Comparison of ENCODE assay signal across 9 cellular contexts in the genomic region with DNA sequence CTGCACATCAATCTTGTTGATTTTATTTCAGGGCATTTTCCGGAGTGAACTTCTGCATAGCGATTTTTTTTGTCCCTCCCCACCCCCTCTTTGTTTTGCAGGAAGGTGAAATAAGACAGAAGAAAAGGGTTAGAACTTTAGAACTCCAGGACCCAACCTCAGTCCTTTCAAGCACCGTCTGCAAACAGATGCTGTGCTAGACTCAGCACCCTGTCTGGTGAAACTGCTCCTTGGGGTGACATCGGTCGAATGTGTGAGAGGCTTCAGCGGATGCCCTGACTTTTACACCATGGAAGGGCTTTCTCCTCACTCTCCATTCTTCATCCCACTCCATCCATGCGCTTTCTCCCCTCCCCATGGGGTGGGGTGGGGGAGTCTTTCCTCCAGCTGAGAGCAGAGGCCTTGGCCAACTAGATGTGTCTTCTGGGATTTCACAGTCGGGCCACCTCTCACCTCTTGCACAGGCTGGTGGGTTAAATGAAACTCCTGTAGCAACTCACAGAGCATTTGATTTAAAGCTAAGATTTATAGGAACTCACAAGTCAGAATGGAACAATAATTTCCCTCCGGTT. TPM values are rescaled to one million over a fixed set of nuclear protein-coding genes. Genes with fewer than 3 reads are reported as not detected.
DNase-seq lines count a peak whose midpoint lies in the region; ATAC-seq and TF ChIP-seq lines count a peak whose summit lies in the region.
"Had no signal": no experiment of that assay in that cellular context is flagged by ENCODE, and none has a peak within 500 bp of the region (broad histone marks: within the 10 kb centered on the region; RNA-seq: fewer than 3 reads in every experiment).

No MANE protein-coding gene starts in this region.

- H3K27me3 ChIP-seq in stomach: no peaks in the 10 kb centered on the region

- intact Hi-C loops in stomach (cut with DNase I; ENCODE audit: low total_unique reads): no loop called here

- peaks cover 12% of the 10 kb centered on the region for H3K4me1 Mint-ChIP-seq in activated T-helper 17 cell treated with anti-CD3 and anti-CD28 coated beads, Interleukin-2, amount 50 U/mL, for 72 hours

- DNase-seq in DMS53 (lab: John Stamatoyannopoulos, UW): peak; percentile 25
- DNase-seq in DMS53 treated with DMSO at 0.1 percent for 48 hours (lab: John Stamatoyannopoulos, UW; ENCODE audit: unreplicated experiment): no peak
- peak; percentile 88 for DNase-seq in left kidney (ENCODE audit: low read depth, low spot score)
- no peak for DNase-seq in stomach
- DNase-seq in globus pallidus (ENCODE audit: low spot score): no peak

- H3K27ac ChIP-seq in stomach: peak overlapping the region in 4 of 5 donors; percentile 13 to 84 (median 65)
- H3K27ac ChIP-seq: 22Rv1 had no signal

- H3K27me3 Mint-ChIP-seq in activated T-helper 17 cell treated with anti-CD3 and anti-CD28 coated beads, Interleukin-2, amount 50 U/mL, for 72 hours: no peaks in the 10 kb centered on the region

- no peaks in the 10 kb centered on the region for H3K36me3 ChIP-seq in stomach

- peak overlapping the region; percentile 46 for H3K27ac Mint-ChIP-seq in activated T-helper 17 cell treated with anti-CD3 and anti-CD28 coated beads, Interleukin-2, amount 50 U/mL, for 72 hours

- TF ChIP-seq EP300 in stomach (IDR thresholded peaks at IDR 0.05): no peak

- ATAC-seq in activated T-helper 17 cell treated with anti-CD3 and anti-CD28 coated beads, Interleukin-2, amount 50 U/mL, for 72 hours (replicated peaks): peak; percentile 33
- ATAC-seq in GM21737 (IDR thresholded peaks at IDR 0.05; ENCODE audit: unreplicated experiment): no peak
- no peak for ATAC-seq in GM21717 (IDR thresholded peaks at IDR 0.05; ENCODE audit: unreplicated experiment)

- H3K9me3 ChIP-seq in stomach: no peaks in the 10 kb centered on the region

- H3K4me3 Mint-ChIP-seq in activated T-helper 17 cell treated with anti-CD3 and anti-CD28 coated beads, Interleukin-2, amount 50 U/mL, for 72 hours: peak overlapping the region; percentile 84

- H3K36me3 Mint-ChIP-seq in activated T-helper 17 cell treated with anti-CD3 and anti-CD28 coated beads, Interleukin-2, amount 50 U/mL, for 72 hours (ENCODE audit: low read depth): no peaks in the 10 kb centered on the region

- no peak for TF ChIP-seq CTCF in stomach (IDR thresholded peaks at IDR 0.05)

- no peak for TF ChIP-seq POLR2A in stomach (IDR thresholded peaks at IDR 0.05)

- H3K4me3 ChIP-seq in stomach: peak overlapping the region; percentile 43 to 57 (median 49)

- H3K9me3 Mint-ChIP-seq in activated T-helper 17 cell treated with anti-CD3 and anti-CD28 coated beads, Interleukin-2, amount 50 U/mL, for 72 hours: no peaks in the 10 kb centered on the region

- H3K4me1 ChIP-seq in stomach: peaks cover 6 to 20% (median 15%) of the 10 kb centered on the region in 4 donors

- WGBS in stomach, 5 donors: 61 to 70% (median 63%) methylated on average over 9 of the region's 9 CpGs

RNA-seq across cellular contexts. Expression of gene EDAR, which starts 43.3 kb away (rescaled TPM):
- total RNA-seq in activated T-helper 17 cell treated with anti-CD3 and anti-CD28 coated beads, Interleukin-2, amount 50 U/mL, for 72 hours: not detected
- 1 to 10 TPM in 1 of 5 donors, not detected in 4; 1.1 TPM for total RNA-seq in stomach
- under 1 TPM in 1 of 3 donors, not detected in 2; 0.93 TPM for polyA plus RNA-seq in stomach

Comparison
In these comparisons a context has a peak if more than half of its experiments do, and no peak if none do; other contexts are left out.
1. DNase-seq: peak in DMS53 (single experiment) and left kidney (single experiment); none in DMS53 treated with DMSO at 0.1 percent for 48 hours (single experiment), stomach (single experiment) and globus pallidus (single experiment).